In the genomic region with DNA sequence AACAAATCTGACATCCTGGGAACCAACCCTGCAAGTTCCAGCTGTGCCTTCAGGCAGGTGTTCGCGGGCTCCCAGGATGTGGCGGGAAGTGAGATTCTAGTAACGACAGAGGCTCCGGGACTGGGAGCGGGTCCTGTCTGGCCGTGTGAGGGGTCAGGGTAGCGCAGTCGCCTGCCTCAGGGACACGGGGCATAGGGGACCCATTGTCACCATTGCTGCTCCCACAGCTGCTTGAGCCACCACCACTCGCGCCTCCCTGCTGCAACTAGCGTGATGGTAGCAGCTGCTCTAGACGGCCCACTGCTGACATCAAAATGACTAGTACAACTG, we compare ENCODE assay signal across 19 cellular contexts.
A peak's percentile ranks its signal among the peaks of the same experiment; 100 is the strongest.
DNase-seq lines count a peak whose midpoint lies in the region; ATAC-seq, FAIRE-seq and TF ChIP-seq lines count a peak whose summit lies in the region.
"Had no signal": no experiment of that assay in that cellular context is flagged by ENCODE, and none has a peak within 500 bp of the region (broad histone marks: within the 10 kb centered on the region; RNA-seq: fewer than 3 reads in every experiment).

No MANE protein-coding gene starts in this region.

- H3K79me2 ChIP-seq in HepG2 (ENCODE audit: insufficient read depth, low read length): no peaks in the 10 kb centered on the region

- intact Hi-C loops in right lobe of liver (cut with DNase I): no loop called here
- intact Hi-C loops in HepG2 (cut with micrococcal nuclease; ENCODE audit: unreplicated experiment): no loop called here
- intact Hi-C loops in kidney (cut with DNase I): no loop called here

- no peak overlapping the region for H3K4me3 ChIP-seq in right lobe of liver
- H3K4me3 ChIP-seq in HepG2 (replicated peaks in 1 of 3; ENCODE audit: insufficient read depth in 1 of 3, low read depth in 2 of 3, low read length in 3 of 3): no peak overlapping the region
- H3K4me3 ChIP-seq in kidney (ENCODE audit: low read length in 2 of 2): no peak overlapping the region
- no peak overlapping the region for H3K4me3 ChIP-seq in brain microvascular endothelial cell (ENCODE audit: low read depth, low read length)
- H3K4me3 ChIP-seq: BLaER1, HAP-1 had no signal

- no peak overlapping the region for H3K27ac ChIP-seq in right lobe of liver
- no peak overlapping the region for H3K27ac ChIP-seq in HepG2 (ENCODE audit: extremely low read length, insufficient read depth, low read length)
- H3K27ac ChIP-seq in kidney (ENCODE audit: low read depth in 2 of 2, low read length in 2 of 2): no peak overlapping the region
- no peak overlapping the region for H3K27ac ChIP-seq in brain microvascular endothelial cell
- H3K27ac ChIP-seq: BLaER1 had no signal

- TF ChIP-seq POLR2A in right lobe of liver (IDR thresholded peaks at IDR 0.05): no peak
- no peak for TF ChIP-seq POLR2A in HepG2 (IDR thresholded peaks at IDR 0.05; ENCODE audit: insufficient read depth in 1 of 2, low read depth in 2 of 2, low read length in 2 of 2)

- peak; percentile 15 to 43 (median 40) for DNase-seq in right lobe of liver
- DNase-seq in HepG2 (ENCODE audit: low spot score): no peak
- peak; percentile 65 for DNase-seq in kidney
- no peak for DNase-seq in activated gamma-delta T cell treated with Interleukin-2 at 50 U/mL for 16 hours
- DNase-seq in brain microvascular endothelial cell: no peak
- no peak for DNase-seq in NCI-H2107 treated with DMSO at 0.1 percent for 48 hours (lab: John Stamatoyannopoulos, UW; ENCODE audit: unreplicated experiment)
- DNase-seq: 8988T, DMS 273 treated with DMSO at 0.1 percent for 48 hours, DMS53, IMR-90 had no signal

- POLR2A ChIA-PET in HepG2 (lab: Yijun Ruan, JAX): no interaction called here

- H3K36me3 Mint-ChIP-seq in stimulated activated memory B cell treated with anti-CD40 and anti-IgM and Interleukin-4, amounts not matched to agents 10 μg/mL and 1 μg/mL and 100 μg/mL, for 72 hours: no peaks in the 10 kb centered on the region
- H3K36me3 Mint-ChIP-seq: CD14-positive monocyte; CD4-positive, alpha-beta memory T cell had no signal

- CTCF ChIA-PET in HepG2 (lab: Yijun Ruan, JAX; ENCODE audit: low intra/inter-chr PET ratio, low total read pairs): no interaction called here

- no peak overlapping the region for H2AFZ ChIP-seq in HepG2 (ENCODE audit: low read length)

- ATAC-seq in right lobe of liver (peak in 1 of 4 donors; percentile 19), HepG2 (no peak)
- peak; percentile 27 for ATAC-seq in stimulated activated memory B cell treated with anti-CD40 and anti-IgM and Interleukin-4, amounts not matched to agents 10 μg/mL and 1 μg/mL and 100 μg/mL, for 72 hours

- no peak for TF ChIP-seq RAD21 in HepG2 (CRISPR knock-in tag; IDR thresholded peaks at IDR 0.05)

- TF ChIP-seq EP300 in HepG2 (IDR thresholded peaks at IDR 0.05; ENCODE audit: low read depth in 2 of 2, low read length in 2 of 2): no peak
- no peak for TF ChIP-seq EP300 in HepG2 (CRISPR knock-in tag; IDR thresholded peaks at IDR 0.05; ENCODE audit: borderline replicate concordance)

- no peak overlapping the region for H3K27ac Mint-ChIP-seq in stimulated activated memory B cell treated with anti-CD40 and anti-IgM and Interleukin-4, amounts not matched to agents 10 μg/mL and 1 μg/mL and 100 μg/mL, for 72 hours
- H3K27ac Mint-ChIP-seq: CD14-positive monocyte; CD4-positive, alpha-beta memory T cell had no signal

- WGBS in right lobe of liver (ENCODE audit: insufficient coverage, low coverage, low lambda C conversion rate, missing lambda C conversion rate): 13% methylated on average over 1 of the region's 14 CpGs
- no CpG with 5 or more reads among the region's 14 CpGs for WGBS in HepG2 (ENCODE audit: low lambda C conversion rate)

- H3K4me1 ChIP-seq in right lobe of liver (no peaks in the 10 kb centered on the region), HepG2 (ENCODE audit: insufficient read depth, low read length) (no peaks in the 10 kb centered on the region), kidney (ENCODE audit: control insufficient read depth in 1 of 2, insufficient read depth in 1 of 2, low read depth in 1 of 2, low read length in 2 of 2) (no peaks in the 10 kb centered on the region)
- H3K4me1 ChIP-seq: HAP-1 had no signal

- no peaks in the 10 kb centered on the region for H4K20me1 ChIP-seq in HepG2 (ENCODE audit: insufficient read depth, low read length)
- H4K20me1 ChIP-seq: BLaER1 had no signal

- H3K9me3 ChIP-seq in right lobe of liver: no peaks in the 10 kb centered on the region
- H3K9me3 ChIP-seq in HepG2 (ENCODE audit: low read length): no peaks in the 10 kb centered on the region
- H3K9me3 ChIP-seq in kidney (ENCODE audit: control insufficient read depth in 1 of 2, low read length in 2 of 2): no peaks in the 10 kb centered on the region
- H3K9me3 ChIP-seq: HAP-1 had no signal

- H3K4me2 ChIP-seq in HepG2 (ENCODE audit: low read depth, low read length): no peak overlapping the region
- H3K4me2 ChIP-seq: BLaER1 had no signal

- in situ Hi-C loops in HepG2 (cut with HindIII; ENCODE audit: extremely low pct_ligation_motif_present, low pct_unique_long_range_greater_than_20kb): no loop called here
- in situ Hi-C loops in brain microvascular endothelial cell (cut with HindIII; ENCODE audit: low pct_ligation_motif_present, low sequenced_read_pairs): no loop called here

- no peak overlapping the region for H3K4me3 Mint-ChIP-seq in stimulated activated memory B cell treated with anti-CD40 and anti-IgM and Interleukin-4, amounts not matched to agents 10 μg/mL and 1 μg/mL and 100 μg/mL, for 72 hours
- H3K4me3 Mint-ChIP-seq: CD14-positive monocyte; CD4-positive, alpha-beta memory T cell had no signal

- H3K4me1 Mint-ChIP-seq in stimulated activated memory B cell treated with anti-CD40 and anti-IgM and Interleukin-4, amounts not matched to agents 10 μg/mL and 1 μg/mL and 100 μg/mL, for 72 hours: no peaks in the 10 kb centered on the region
- H3K4me1 Mint-ChIP-seq: CD14-positive monocyte; CD4-positive, alpha-beta memory T cell had no signal

- no peaks in the 10 kb centered on the region for H3K27me3 Mint-ChIP-seq in stimulated activated memory B cell treated with anti-CD40 and anti-IgM and Interleukin-4, amounts not matched to agents 10 μg/mL and 1 μg/mL and 100 μg/mL, for 72 hours
- H3K27me3 Mint-ChIP-seq: CD4-positive, alpha-beta memory T cell had no signal

- H3K36me3 ChIP-seq in right lobe of liver (no peaks in the 10 kb centered on the region), HepG2 (replicated peaks in 1 of 2; ENCODE audit: control insufficient read depth in 1 of 2, insufficient read depth in 2 of 2, low read length in 2 of 2) (no peaks in the 10 kb centered on the region), kidney (ENCODE audit: control insufficient read depth in 1 of 2, insufficient read depth in 2 of 2, low read length in 2 of 2) (no peaks in the 10 kb centered on the region), brain microvascular endothelial cell (replicated peaks) (no peaks in the 10 kb centered on the region)
- H3K36me3 ChIP-seq: BLaER1, HAP-1 had no signal

- FAIRE-seq in HepG2 (lab: Jason Lieb, UNC): no peak
- FAIRE-seq in kidney (lab: Jason Lieb, UNC): no peak
- FAIRE-seq: G401.6, GM12891, GM19239, H1 had no signal

- no TSS peak for BruUV-seq in HepG2 (replicated peaks; lab: Mats Ljungman, UMichigan)

- no peak for TF ChIP-seq CTCF in right lobe of liver (IDR thresholded peaks at IDR 0.05)
- no peak for TF ChIP-seq CTCF in HepG2 (CRISPR knock-in tag; IDR thresholded peaks at IDR 0.05)
- TF ChIP-seq CTCF in kidney (IDR thresholded peaks at IDR 0.05; ENCODE audit: borderline replicate concordance, extremely low read depth, insufficient read depth): no peak
- TF ChIP-seq CTCF in brain microvascular endothelial cell (IDR thresholded peaks at IDR 0.05; ENCODE audit: low read depth, low read length, missing control alignments): no peak

- H3K27me3 ChIP-seq in right lobe of liver (no peaks in the 10 kb centered on the region), HepG2 (ENCODE audit: control insufficient read depth in 1 of 2, insufficient read depth in 2 of 2, low read length in 2 of 2) (no peaks in the 10 kb centered on the region), brain microvascular endothelial cell (replicated peaks) (no peaks in the 10 kb centered on the region)
- H3K27me3 ChIP-seq: BLaER1 had no signal

- no peak overlapping the region for H3K9ac ChIP-seq in HepG2 (ENCODE audit: insufficient read depth, low read depth, low read length)
- H3K9ac ChIP-seq in kidney (ENCODE audit: low read length in 2 of 2): no peak overlapping the region
- H3K9ac ChIP-seq: BLaER1 had no signal

- H3K9me3 Mint-ChIP-seq in stimulated activated memory B cell treated with anti-CD40 and anti-IgM and Interleukin-4, amounts not matched to agents 10 μg/mL and 1 μg/mL and 100 μg/mL, for 72 hours: peaks cover 5% of the 10 kb centered on the region

TF ChIP-seq in HepG2, 621 proteins besides CTCF, POLR2A, EP300 and RAD21 (continues in another document):
- TF ChIP-seq NBN (conservative IDR thresholded peaks at IDR 0.05) (no peak), SPEN (CRISPR knock-in tag; IDR thresholded peaks at IDR 0.05; ENCODE audit: low read depth) (no peak), ZNF547 (CRISPR knock-in tag; IDR thresholded peaks at IDR 0.05) (no peak), CBX1 (IDR thresholded peaks at IDR 0.05; ENCODE audit: low read depth) (no peak), ERF (CRISPR knock-in tag; IDR thresholded peaks at IDR 0.05) (no peak), ZNF256 (CRISPR knock-in tag; conservative IDR thresholded peaks at IDR 0.05) (no peak), NFIB (CRISPR knock-in tag; IDR thresholded peaks at IDR 0.05; ENCODE audit: borderline replicate concordance) (no peak), ESRRA (CRISPR knock-in tag; IDR thresholded peaks at IDR 0.05; ENCODE audit: low read depth) (no peak)
- TF ChIP-seq, protein P1, sequence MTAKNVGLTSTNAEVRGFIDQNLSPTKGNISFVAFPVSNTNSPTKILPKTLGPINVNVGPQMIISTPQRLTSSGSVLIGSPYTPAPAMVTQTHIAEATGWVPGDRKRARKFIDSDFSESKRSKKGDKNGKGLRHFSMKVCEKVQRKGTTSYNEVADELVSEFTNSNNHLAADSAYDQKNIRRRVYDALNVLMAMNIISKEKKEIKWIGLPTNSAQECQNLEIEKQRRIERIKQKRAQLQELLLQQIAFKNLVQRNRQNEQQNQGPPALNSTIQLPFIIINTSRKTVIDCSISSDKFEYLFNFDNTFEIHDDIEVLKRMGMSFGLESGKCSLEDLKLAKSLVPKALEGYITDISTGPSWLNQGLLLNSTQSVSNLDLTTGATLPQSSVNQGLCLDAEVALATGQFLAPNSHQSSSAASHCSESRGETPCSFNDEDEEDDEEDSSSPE (CRISPR knock-in tag; IDR thresholded peaks at IDR 0.05): no peak
- TF ChIP-seq, protein P2, sequence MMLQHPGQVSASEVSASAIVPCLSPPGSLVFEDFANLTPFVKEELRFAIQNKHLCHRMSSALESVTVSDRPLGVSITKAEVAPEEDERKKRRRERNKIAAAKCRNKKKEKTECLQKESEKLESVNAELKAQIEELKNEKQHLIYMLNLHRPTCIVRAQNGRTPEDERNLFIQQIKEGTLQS (CRISPR knock-in tag; IDR thresholded peaks at IDR 0.05): no peak
- TF ChIP-seq, protein P3, sequence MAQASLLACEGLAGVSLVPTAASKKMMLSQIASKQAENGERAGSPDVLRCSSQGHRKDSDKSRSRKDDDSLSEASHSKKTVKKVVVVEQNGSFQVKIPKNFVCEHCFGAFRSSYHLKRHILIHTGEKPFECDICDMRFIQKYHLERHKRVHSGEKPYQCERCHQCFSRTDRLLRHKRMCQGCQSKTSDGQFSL (CRISPR knock-in tag; IDR thresholded peaks at IDR 0.05): no peak

Comparison
In these comparisons a context has a peak if more than half of its experiments do, and no peak if none do; other contexts are left out.
1. DNase-seq: peak in right lobe of liver (3 of 3) and kidney (single experiment); none in HepG2 (single experiment), activated gamma-delta T cell treated with Interleukin-2 at 50 U/mL for 16 hours (single experiment), brain microvascular endothelial cell (single experiment) and NCI-H2107 treated with DMSO at 0.1 percent for 48 hours (single experiment).